In genomic region chr3:177144922-177145321, GRCh38 we compare ENCODE assay signal across 8 cellular contexts. TPM values are rescaled to one million over a fixed set of nuclear protein-coding genes. Genes with fewer than 3 reads are reported as not detected.
DNase-seq lines count a peak whose midpoint lies in the region; ATAC-seq, FAIRE-seq and TF ChIP-seq lines count a peak whose summit lies in the region.

No MANE protein-coding gene starts in this region.

- intact Hi-C loops in Right ventricle myocardium inferior (cut with DNase I), result no loop called here

- ATAC-seq in GM21390 (IDR thresholded peaks at IDR 0.05; ENCODE audit: unreplicated experiment), result peak; percentile 56
- ATAC-seq in Right ventricle myocardium inferior, result no peak
- ATAC-seq in SK-N-SH treated with all-trans-retinoic acid at 6 μM for 48 hours, result no peak

- DNase-seq in GM12892 (ENCODE audit: insufficient read length) (peak; percentile 14), Kasumi-1 (lab: John Stamatoyannopoulos, UW) (peak; percentile 39 to 53), glomerular visceral epithelial cell (ENCODE audit: extremely low spot score) (peak; percentile 35), Right ventricle myocardium inferior (ENCODE audit: missing footprints) (no peak), amniotic stem cell (lab: John Stamatoyannopoulos, UW) (no peak)
- no peak for DNase-seq in activated CD4-positive, alpha-beta T cell treated with anti-CD3 and anti-CD28 coated beads, Interleukin-2, amount 50 U/mL, for 4 hours

- 0 out of 2 replicates have a peak, but pooled peaks have one; percentile 14 for TF ChIP-seq POLR2A in GM12892 (IDR thresholded peaks at IDR 0.05; ENCODE audit: low read depth, low read length)

- peak; percentile 85 for FAIRE-seq in GM12892 (lab: Jason Lieb, UNC)

TF ChIP-seq in SK-N-SH treated with all-trans-retinoic acid at 6 μM for 48 hours, 23 proteins besides CTCF, POLR2A, EP300 and RAD21:
- TF ChIP-seq ZFP3 (CRISPR knock-in tag; IDR thresholded peaks at IDR 0.05) (no peak), SNAI2 (CRISPR knock-in tag; IDR thresholded peaks at IDR 0.05) (no peak), ISL1 (CRISPR knock-in tag; IDR thresholded peaks at IDR 0.05) (no peak), ESRRG (CRISPR knock-in tag; IDR thresholded peaks at IDR 0.05) (no peak), ZNF565 (CRISPR knock-in tag; conservative IDR thresholded peaks at IDR 0.05; ENCODE audit: low read depth) (no peak), TOX (CRISPR knock-in tag; IDR thresholded peaks at IDR 0.05; ENCODE audit: borderline replicate concordance) (no peak), GLIS3 (CRISPR knock-in tag; IDR thresholded peaks at IDR 0.05) (no peak), BACH2 (CRISPR knock-in tag; IDR thresholded peaks at IDR 0.05; ENCODE audit: borderline replicate concordance) (no peak), RARB (CRISPR knock-in tag; IDR thresholded peaks at IDR 0.05) (no peak)
- TF ChIP-seq, protein P1, sequence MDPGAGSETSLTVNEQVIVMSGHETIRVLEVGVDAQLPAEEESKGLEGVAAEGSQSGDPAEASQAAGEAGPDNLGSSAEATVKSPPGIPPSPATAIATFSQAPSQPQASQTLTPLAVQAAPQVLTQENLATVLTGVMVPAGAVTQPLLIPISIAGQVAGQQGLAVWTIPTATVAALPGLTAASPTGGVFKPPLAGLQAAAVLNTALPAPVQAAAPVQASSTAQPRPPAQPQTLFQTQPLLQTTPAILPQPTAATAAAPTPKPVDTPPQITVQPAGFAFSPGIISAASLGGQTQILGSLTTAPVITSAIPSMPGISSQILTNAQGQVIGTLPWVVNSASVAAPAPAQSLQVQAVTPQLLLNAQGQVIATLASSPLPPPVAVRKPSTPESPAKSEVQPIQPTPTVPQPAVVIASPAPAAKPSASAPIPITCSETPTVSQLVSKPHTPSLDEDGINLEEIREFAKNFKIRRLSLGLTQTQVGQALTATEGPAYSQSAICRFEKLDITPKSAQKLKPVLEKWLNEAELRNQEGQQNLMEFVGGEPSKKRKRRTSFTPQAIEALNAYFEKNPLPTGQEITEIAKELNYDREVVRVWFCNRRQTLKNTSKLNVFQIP (CRISPR knock-in tag; IDR thresholded peaks at IDR 0.05; ENCODE audit: borderline replicate concordance, low read depth), result no peak
- TF ChIP-seq, protein P2, sequence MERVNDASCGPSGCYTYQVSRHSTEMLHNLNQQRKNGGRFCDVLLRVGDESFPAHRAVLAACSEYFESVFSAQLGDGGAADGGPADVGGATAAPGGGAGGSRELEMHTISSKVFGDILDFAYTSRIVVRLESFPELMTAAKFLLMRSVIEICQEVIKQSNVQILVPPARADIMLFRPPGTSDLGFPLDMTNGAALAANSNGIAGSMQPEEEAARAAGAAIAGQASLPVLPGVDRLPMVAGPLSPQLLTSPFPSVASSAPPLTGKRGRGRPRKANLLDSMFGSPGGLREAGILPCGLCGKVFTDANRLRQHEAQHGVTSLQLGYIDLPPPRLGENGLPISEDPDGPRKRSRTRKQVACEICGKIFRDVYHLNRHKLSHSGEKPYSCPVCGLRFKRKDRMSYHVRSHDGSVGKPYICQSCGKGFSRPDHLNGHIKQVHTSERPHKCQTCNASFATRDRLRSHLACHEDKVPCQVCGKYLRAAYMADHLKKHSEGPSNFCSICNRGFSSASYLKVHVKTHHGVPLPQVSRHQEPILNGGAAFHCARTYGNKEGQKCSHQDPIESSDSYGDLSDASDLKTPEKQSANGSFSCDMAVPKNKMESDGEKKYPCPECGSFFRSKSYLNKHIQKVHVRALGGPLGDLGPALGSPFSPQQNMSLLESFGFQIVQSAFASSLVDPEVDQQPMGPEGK (CRISPR knock-in tag; IDR thresholded peaks at IDR 0.05; ENCODE audit: borderline replicate concordance), result no peak
TF ChIP-seq in SK-N-SH treated with all-trans-retinoic acid at 6 μM for 48 hours: peak in this region for 0.

RNA-seq across cellular contexts. Expression of gene TBL1XR1, which starts 52.4 kb away (rescaled TPM):
- 44.8 TPM for polyA plus RNA-seq in GM12892 (2012; ENCODE audit: missing spikeins)
- 96.8 TPM for total RNA-seq in Right ventricle myocardium inferior

Comparison
In these comparisons a context has a peak if more than half of its experiments do, and no peak if none do; other contexts are left out.
1. DNase-seq: peak in GM12892 (single experiment), Kasumi-1 (2 of 2) and glomerular visceral epithelial cell (single experiment); none in Right ventricle myocardium inferior (single experiment), amniotic stem cell (single experiment) and activated CD4-positive, alpha-beta T cell treated with anti-CD3 and anti-CD28 coated beads, Interleukin-2, amount 50 U/mL, for 4 hours (0 of 2).